18 cellular contexts compared by ENCODE assay signal in the genomic region with DNA sequence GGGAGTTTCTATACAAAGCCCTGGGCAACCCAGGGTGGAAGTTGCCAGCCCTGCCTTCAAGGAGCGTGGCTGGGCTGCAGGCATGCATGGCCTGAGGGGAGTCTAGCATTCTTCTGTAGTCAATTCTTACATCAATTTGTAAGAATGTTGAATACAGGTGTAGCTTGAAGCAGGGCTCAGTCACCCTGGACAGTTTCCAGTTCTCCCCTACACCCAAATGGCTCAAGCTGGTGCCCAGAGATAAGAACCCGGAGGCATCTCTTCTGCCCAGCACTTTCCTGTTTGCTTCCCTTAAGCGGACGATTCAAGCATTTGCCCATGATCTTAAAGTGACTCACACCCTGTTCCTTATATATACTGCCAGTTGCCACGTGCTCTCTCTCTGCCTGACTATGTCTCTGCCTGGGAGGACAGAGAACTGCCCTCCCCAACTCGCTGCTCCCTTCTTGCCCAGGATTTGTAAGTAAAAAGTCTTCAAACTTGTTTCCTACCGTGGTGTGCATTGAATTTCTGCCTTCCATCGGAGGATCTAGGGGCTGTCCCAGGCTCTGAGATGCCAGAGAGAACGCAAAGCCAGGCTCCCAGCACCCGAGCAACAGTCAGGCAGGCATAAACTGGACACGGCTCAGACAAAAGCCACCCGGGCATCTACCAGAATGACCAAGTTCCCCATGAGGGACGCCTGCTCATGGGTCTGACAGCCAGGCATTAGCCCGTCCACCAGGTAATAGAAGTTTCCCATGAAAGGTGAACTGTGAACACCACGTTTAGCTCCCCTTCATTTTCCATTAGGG. TPM values are rescaled to one million over a fixed set of nuclear protein-coding genes. Genes with fewer than 3 reads are reported as not detected.
DNase-seq lines count a peak whose midpoint lies in the region; ATAC-seq, FAIRE-seq and TF ChIP-seq lines count a peak whose summit lies in the region.
"Had no signal": no experiment of that assay in that cellular context is flagged by ENCODE, and none has a peak within 500 bp of the region (broad histone marks: within the 10 kb centered on the region; RNA-seq: fewer than 3 reads in every experiment).

No MANE protein-coding gene starts in this region.

- no peak overlapping the region for H3K9ac ChIP-seq in PC-3 (ENCODE audit: low read length)

- ATAC-seq in PC-3 (peak; percentile 49; the same call in 1 of the 2 replicates), lung (ENCODE audit: insufficient read depth, low FRiP score) (peak; percentile 32), GM19455 (IDR thresholded peaks at IDR 0.05; ENCODE audit: unreplicated experiment) (no peak), GM19463 (IDR thresholded peaks at IDR 0.05; ENCODE audit: unreplicated experiment) (no peak)
- ATAC-seq: activated T-cell treated with anti-CD3 and anti-CD28 coated beads, Interleukin-2, amount 50 U/mL, for 72 hours; natural killer cell; Right ventricle myocardium inferior had no signal

- CTCF ChIA-PET in PC-3 (lab: Charles Lee): no interaction called here

- peaks cover 55% of the 10 kb centered on the region for H3K27me3 Mint-ChIP-seq in progenitor cell of endocrine pancreas

- H3K27me3 ChIP-seq in PC-3 (ENCODE audit: low read length) (peaks cover 52% of the 10 kb centered on the region), bronchial epithelial cell (ENCODE audit: control insufficient read depth, insufficient read depth, low read length) (no peaks in the 10 kb centered on the region), lung (ENCODE audit: control insufficient read depth, insufficient read depth) (no peaks in the 10 kb centered on the region)

- H3K4me3 Mint-ChIP-seq in progenitor cell of endocrine pancreas (ENCODE audit: low read depth): no peak overlapping the region
- H3K4me3 Mint-ChIP-seq: activated T-cell treated with anti-CD3 and anti-CD28 coated beads, Interleukin-2, amount 50 U/mL, for 72 hours; natural killer cell; T-helper 2 cell treated with Interferon-gamma antibody and Interleukin-4, amounts not matched to agents 5 μg/mL and 100 μg/mL, for 36 hours had no signal

- no peak overlapping the region for H3K4me2 ChIP-seq in PC-3 (ENCODE audit: low read length)

- TF ChIP-seq CTCF in PC-3 (conservative IDR thresholded peaks at IDR 0.05; ENCODE audit: low read depth, low read length) (no peak), bronchial epithelial cell (IDR thresholded peaks at IDR 0.05; ENCODE audit: insufficient read depth, low read length, severe bottlenecking) (no peak), lung (IDR thresholded peaks at IDR 0.05; ENCODE audit: control extremely low read depth, extremely low read depth) (no peak), progenitor cell of endocrine pancreas (IDR thresholded peaks at IDR 0.05; ENCODE audit: unreplicated experiment) (no peak)

- peaks cover 4% of the 10 kb centered on the region; the same call in 1 of the 2 replicates for H3K9me3 ChIP-seq in PC-3 (ENCODE audit: low read length)
- H3K9me3 ChIP-seq in lung (ENCODE audit: control insufficient read depth in 2 of 2, insufficient read depth in 1 of 2, low read length in 1 of 2): peaks cover 0 to 8% of the 10 kb centered on the region in 2 donors
- H3K9me3 ChIP-seq: adrenal gland, heart right ventricle, left ventricle myocardium inferior had no signal

- H4K20me1 ChIP-seq in PC-3 (ENCODE audit: low read length): no peaks in the 10 kb centered on the region

- 42 to 50% methylated on average over 15 of the region's 15 CpGs for WGBS in lung, 2 donors

- intact Hi-C loops in PC-3 (cut with micrococcal nuclease): no loop called here

- H3F3A ChIP-seq in PC-3 (ENCODE audit: low read length, unreplicated experiment): no peaks in the 10 kb centered on the region

- H3K4me1 ChIP-seq in PC-3 (ENCODE audit: insufficient read depth, low read length) (no peaks in the 10 kb centered on the region), lung (ENCODE audit: control insufficient read depth in 2 of 2, insufficient read depth in 2 of 2, low read length in 2 of 2) (no peaks in the 10 kb centered on the region)
- H3K4me1 ChIP-seq: adrenal gland, left ventricle myocardium inferior had no signal

- FAIRE-seq in bronchial epithelial cell (lab: Jason Lieb, UNC): no peak
- FAIRE-seq: GM19239 had no signal

- no peaks in the 10 kb centered on the region for H3K79me2 ChIP-seq in PC-3 (ENCODE audit: low read length)

- no peaks in the 10 kb centered on the region for H3K9me2 ChIP-seq in PC-3 (replicated peaks; ENCODE audit: low read length)

- no peak overlapping the region for H3K4me3 ChIP-seq in PC-3 (ENCODE audit: low read length)
- H3K4me3 ChIP-seq in bronchial epithelial cell (ENCODE audit: low read depth, low read length): no peak overlapping the region
- no peak overlapping the region for H3K4me3 ChIP-seq in lung
- H3K4me3 ChIP-seq: adrenal gland, heart right ventricle, left ventricle myocardium inferior had no signal

- H3K9me3 Mint-ChIP-seq in progenitor cell of endocrine pancreas (ENCODE audit: low read depth): no peaks in the 10 kb centered on the region
- H3K9me3 Mint-ChIP-seq: activated T-cell treated with anti-CD3 and anti-CD28 coated beads, Interleukin-2, amount 50 U/mL, for 72 hours; natural killer cell had no signal

- POLR2A ChIA-PET in PC-3 (lab: Charles Lee; ENCODE audit: unreplicated experiment): no interaction called here

- BruUV-seq in PC-3 (replicated peaks; lab: Mats Ljungman, UMichigan): no TSS peak

- H3K27ac ChIP-seq in PC-3 (ENCODE audit: low read length) (no peak overlapping the region), lung (ENCODE audit: low read depth in 1 of 2, low read length in 1 of 2) (no peak overlapping the region)
- H3K27ac ChIP-seq: adrenal gland, heart right ventricle, left ventricle myocardium inferior had no signal

- H2AFZ ChIP-seq in PC-3 (ENCODE audit: low read length): no peak overlapping the region

- peaks cover 6% of the 10 kb centered on the region for H3K4me1 Mint-ChIP-seq in progenitor cell of endocrine pancreas (ENCODE audit: low read depth)
- H3K4me1 Mint-ChIP-seq: natural killer cell had no signal

- DNase-seq in Daoy (ENCODE audit: low read depth): peak; percentile 21
- DNase-seq in PC-3: peak; percentile 37
- peak; percentile 31 for DNase-seq in bronchial epithelial cell (ENCODE audit: low read depth)
- no peak for DNase-seq in lung (ENCODE audit: low spot score)
- DNase-seq in progenitor cell of endocrine pancreas (ENCODE audit: low spot score, unreplicated experiment): no peak
- DNase-seq in activated CD4-positive, alpha-beta T cell treated with anti-CD3 and anti-CD28 coated beads, Interleukin-2, amount 50 U/mL, for 48 hours: no peak
- DNase-seq: activated T-cell treated with anti-CD3 and anti-CD28 coated beads, Interleukin-2, amount 50 U/mL, for 72 hours; adrenal gland; heart right ventricle; left ventricle myocardium inferior; natural killer cell; NCI-H2081 treated with DMSO at 0.1 percent for 48 hours had no signal

- H3K27ac Mint-ChIP-seq in progenitor cell of endocrine pancreas: no peak overlapping the region
- H3K27ac Mint-ChIP-seq: activated T-cell treated with anti-CD3 and anti-CD28 coated beads, Interleukin-2, amount 50 U/mL, for 72 hours; natural killer cell; T-helper 2 cell treated with Interferon-gamma antibody and Interleukin-4, amounts not matched to agents 5 μg/mL and 100 μg/mL, for 36 hours had no signal

- no peaks in the 10 kb centered on the region for H3K36me3 ChIP-seq in PC-3 (ENCODE audit: low read depth, low read length)
- H3K36me3 ChIP-seq in bronchial epithelial cell (ENCODE audit: control insufficient read depth, insufficient read depth, low read length): no peaks in the 10 kb centered on the region
- no peaks in the 10 kb centered on the region for H3K36me3 ChIP-seq in lung (ENCODE audit: control insufficient read depth in 2 of 2, insufficient read depth in 2 of 2, low read length in 2 of 2)
- H3K36me3 ChIP-seq: adrenal gland, heart right ventricle, left ventricle myocardium inferior had no signal

- H3K36me3 Mint-ChIP-seq in progenitor cell of endocrine pancreas (ENCODE audit: insufficient read depth): no peaks in the 10 kb centered on the region
- H3K36me3 Mint-ChIP-seq: natural killer cell had no signal

RNA-seq across cellular contexts. Expression of a gene that starts 50.9 kb away (rescaled TPM):
- 7.0 TPM in 1 of 2 replicates, not detected in the other for total RNA-seq in Daoy (2014; rRNA removed; shearing (Covaris generic))
- total RNA-seq in PC-3 (2014; rRNA removed) (not detected in 2 replicates), bronchial epithelial cell (0.13 and 0.26 TPM in 2 replicates), lung (under 1 TPM; 0.20 to 0.77 TPM), progenitor cell of endocrine pancreas (0.46 and 0.60 TPM in 2 replicates)
- under 1 TPM; 0.05 to 0.18 TPM for polyA plus RNA-seq in lung
- total RNA-seq: natural killer cell, Right ventricle myocardium inferior had no signal
- polyA plus RNA-seq: AG04450 had no signal

Comparison
In these comparisons a context has a peak if more than half of its experiments do, and no peak if none do; other contexts are left out.
1. DNase-seq: peak in Daoy (single experiment), PC-3 (single experiment) and bronchial epithelial cell (single experiment); none in lung (single experiment), progenitor cell of endocrine pancreas (single experiment) and activated CD4-positive, alpha-beta T cell treated with anti-CD3 and anti-CD28 coated beads, Interleukin-2, amount 50 U/mL, for 48 hours (0 of 2).
2. ATAC-seq: peak in PC-3 (single experiment) and lung (single experiment); none in GM19455 (single experiment) and GM19463 (single experiment).